ENCODE assay signal across 12 cellular contexts in the genomic region with DNA sequence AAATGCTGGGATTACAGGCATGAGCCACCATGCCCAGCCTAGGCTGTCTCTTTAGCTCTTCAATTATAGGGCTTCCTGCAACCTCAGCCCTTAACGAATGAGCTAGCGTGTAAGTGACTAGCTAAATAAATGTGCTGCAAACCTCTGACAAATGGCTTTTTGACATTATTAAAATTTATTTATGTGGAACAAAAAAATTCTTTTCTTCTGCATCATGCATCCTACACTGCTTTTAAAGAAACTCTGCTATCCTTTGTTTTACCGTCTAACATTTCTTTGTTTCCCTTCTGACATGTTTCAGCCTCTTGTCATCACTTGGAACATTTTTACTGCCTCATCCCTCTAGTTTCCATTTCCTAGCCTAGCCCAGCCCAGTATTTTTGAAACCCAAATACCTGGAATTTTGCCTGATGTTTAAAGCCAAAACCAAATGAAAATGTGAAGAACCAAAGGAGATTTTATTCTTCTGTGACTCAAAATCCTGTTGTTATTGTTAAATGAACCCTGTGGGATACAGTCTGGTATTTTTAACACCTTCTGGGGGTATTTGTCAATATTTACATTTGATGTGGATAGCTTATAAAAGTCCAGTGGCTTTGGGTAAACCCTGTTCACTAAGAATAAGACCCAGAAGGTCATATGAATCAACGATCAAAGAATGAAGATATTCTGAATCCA. TPM values are rescaled to one million over a fixed set of nuclear protein-coding genes. Genes with fewer than 3 reads are reported as not detected.
DNase-seq lines count a peak whose midpoint lies in the region; ATAC-seq, FAIRE-seq and TF ChIP-seq lines count a peak whose summit lies in the region.
"Had no signal": no experiment of that assay in that cellular context is flagged by ENCODE, and none has a peak within 500 bp of the region (broad histone marks: within the 10 kb centered on the region; RNA-seq: fewer than 3 reads in every experiment).

No MANE protein-coding gene starts in this region.

- H3K36me3 ChIP-seq in colonic mucosa (no peaks in the 10 kb centered on the region), upper lobe of right lung (no peaks in the 10 kb centered on the region)

- H3K9me3 ChIP-seq in A549 (no peaks in the 10 kb centered on the region), colonic mucosa (no peaks in the 10 kb centered on the region), upper lobe of right lung (no peaks in the 10 kb centered on the region)

- FAIRE-seq in A549 (lab: Jason Lieb, UNC): no peak
- FAIRE-seq: GM19239 had no signal

- POLR2A ChIA-PET in A549 (lab: Yijun Ruan, JAX): interaction anchor here (1.6 kb wide), 1 partner anchor 9 kb away, joined by 5 read pairs; a partner anchor contains a TSS

- TF ChIP-seq CTCF in A549 (IDR thresholded peaks at IDR 0.05) (no peak), astrocyte of the spinal cord (IDR thresholded peaks at IDR 0.05; ENCODE audit: low read depth, low read length) (no peak), colonic mucosa (IDR thresholded peaks at IDR 0.05) (no peak), upper lobe of right lung (IDR thresholded peaks at IDR 0.05) (no peak)

- ATAC-seq in A549: no peak
- no peak for ATAC-seq in GM19023 (IDR thresholded peaks at IDR 0.05; ENCODE audit: unreplicated experiment)
- ATAC-seq in upper lobe of right lung: no peak

- DNase-seq in A549 (ENCODE audit: low read depth in 1 of 2, low spot score in 1 of 2) (no peak), HS-5 (ENCODE audit: low read depth) (peak; percentile 88), astrocyte of the spinal cord (ENCODE audit: low read depth, low spot score) (peak; percentile 91), lung microvascular endothelial cell (ENCODE audit: low read depth in 2 of 2) (peak; percentile 68 to 87), colonic mucosa (no peak), DMS114 treated with DMSO at 0.1 percent for 48 hours (lab: John Stamatoyannopoulos, UW; ENCODE audit: unreplicated experiment) (no peak), upper lobe of right lung (no peak)
- DNase-seq: central memory CD4-positive, alpha-beta T cell; DMS 273 treated with DMSO at 0.1 percent for 48 hours; NCI-H2029 had no signal

- peak overlapping the region; percentile 35 for H3K4me2 ChIP-seq in A549

- no peak for TF ChIP-seq POLR2A in A549 (IDR thresholded peaks at IDR 0.05; ENCODE audit: low read length)

- H3K27ac ChIP-seq in A549: peak overlapping the region in 1 of 2 experiments; percentile 54; a peak in 1 of 6 replicates
- H3K27ac ChIP-seq in colonic mucosa: no peak overlapping the region
- no peak overlapping the region for H3K27ac ChIP-seq in upper lobe of right lung

- CTCF ChIA-PET in A549 (lab: Yijun Ruan, JAX): interaction anchor here (0.8 to 1.1 kb wide), 2 partner anchors 20 to 104 kb away, joined by 3 to 4 read pairs; no protein-coding TSS in a partner anchor

- TF ChIP-seq RAD21 in A549 (conservative IDR thresholded peaks at IDR 0.05 in 1 of 2, IDR thresholded peaks at IDR 0.05 in 1 of 2): no peak

- peaks cover 69% of the 10 kb centered on the region for H3K4me1 ChIP-seq in A549
- no peaks in the 10 kb centered on the region for H3K4me1 ChIP-seq in colonic mucosa
- H3K4me1 ChIP-seq in upper lobe of right lung: peaks cover 21% of the 10 kb centered on the region

- H3K4me3 ChIP-seq in A549: no peak overlapping the region
- no peak overlapping the region for H3K4me3 ChIP-seq in astrocyte of the spinal cord (ENCODE audit: low read depth, low read length)
- no peak overlapping the region for H3K4me3 ChIP-seq in colonic mucosa
- no peak overlapping the region for H3K4me3 ChIP-seq in upper lobe of right lung

- in situ Hi-C loops in astrocyte of the spinal cord (cut with HindIII; ENCODE audit: low sequenced_read_pairs): no loop called here

- no peak overlapping the region for H3K9ac ChIP-seq in colonic mucosa (ENCODE audit: low read depth in 2 of 2, low read length in 2 of 2)

- TF ChIP-seq EP300 in A549 (IDR thresholded peaks at IDR 0.05): no peak

- intact Hi-C loops in colonic mucosa (cut with DNase I): no loop called here
- intact Hi-C loops in upper lobe of right lung (cut with DNase I): no loop called here

- H3K27me3 ChIP-seq in colonic mucosa (no peaks in the 10 kb centered on the region), upper lobe of right lung (no peaks in the 10 kb centered on the region)

- WGBS in A549 (ENCODE audit: missing lambda C conversion rate): 31% methylated on average over 4 of the region's 4 CpGs

TF ChIP-seq in A549, 52 proteins besides CTCF, POLR2A, EP300 and RAD21:
- TF ChIP-seq RARB (CRISPR knock-in tag; IDR thresholded peaks at IDR 0.05) (no peak), ZC3H11A (IDR thresholded peaks at IDR 0.05) (no peak), MYC (IDR thresholded peaks at IDR 0.05; ENCODE audit: borderline replicate concordance, low read length) (no peak)

RNA-seq across cellular contexts. Expression of a gene that starts 9.5 kb away (rescaled TPM):
- polyA plus RNA-seq in A549 (2011; rRNA removed) (54.8 and 61.0 TPM in 2 replicates), A549 (2017; fragmentation: RNase III; extraction: RNeasy Plus Mini Kit Qiagen cat#74134 plus additional on column Dnase treatment) (16.8 to 20.8 TPM (median 18.9 TPM) in 3 replicates)
- 19.3 and 27.1 TPM in 2 replicates for polyA plus RNA-seq in A549 (2012; cell fraction: cytosol; rRNA removed)
- polyA plus RNA-seq in A549 (2012; cell fraction: nucleus; rRNA removed): 18.2 and 40.2 TPM in 2 replicates
- polyA minus RNA-seq in A549 (2011; rRNA and poly(A)+ RNA removed): 34.8 and 36.1 TPM in 2 replicates
- total RNA-seq in lung microvascular endothelial cell (65.7 and 135 TPM in 2 replicates), colonic mucosa (10 to 100 TPM; 18.6 to 28.0 TPM), upper lobe of right lung (15.3 TPM)

Comparison
In these comparisons a context has a peak if more than half of its experiments do, and no peak if none do; other contexts are left out.
1. DNase-seq: peak in HS-5 (single experiment), astrocyte of the spinal cord (single experiment) and lung microvascular endothelial cell (2 of 2); none in A549 (0 of 2), colonic mucosa (single experiment), DMS114 treated with DMSO at 0.1 percent for 48 hours (single experiment) and upper lobe of right lung (single experiment).